In the genomic region with DNA sequence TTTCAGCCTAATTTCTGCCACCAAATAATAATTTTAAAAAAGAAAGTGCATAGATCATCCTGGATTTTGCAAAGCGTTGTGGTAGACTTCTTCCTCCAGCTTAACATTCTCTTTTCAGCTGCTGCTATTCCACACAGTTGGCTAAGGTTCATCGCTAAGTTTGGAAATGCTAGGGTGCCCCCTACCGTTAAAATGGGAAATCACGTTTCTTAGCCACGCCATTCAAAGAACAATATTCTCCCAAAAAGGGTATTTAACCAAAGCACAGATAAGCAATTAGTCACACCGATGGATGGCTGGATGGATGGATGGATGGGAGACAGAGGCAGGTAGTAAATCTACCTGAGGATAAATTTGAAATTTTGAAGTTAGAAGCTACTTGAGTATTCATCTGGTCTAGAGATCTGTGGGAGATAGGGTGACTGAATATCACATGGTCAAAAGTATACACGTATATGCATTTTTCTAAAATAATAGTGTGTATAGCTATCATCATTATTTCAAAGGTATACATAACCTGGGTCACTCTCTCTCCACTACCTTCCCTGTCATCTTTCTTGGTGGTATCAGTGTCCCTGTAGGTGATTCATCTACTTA, we compare ENCODE assay signal across 8 cellular contexts.
DNase-seq lines count a peak whose midpoint lies in the region; ATAC-seq and TF ChIP-seq lines count a peak whose summit lies in the region.

No MANE protein-coding gene starts in this region.

- DNase-seq in Right ventricle myocardium superior (no peak), cardiac septum (ENCODE audit: low spot score) (no peak), HAP-1 (ENCODE audit: low spot score in 2 of 2) (peak; percentile 50 to 70), LNCaP clone FGC (ENCODE audit: low read depth) (peak; percentile 49), SKM-1 (lab: John Stamatoyannopoulos, UW; ENCODE audit: unreplicated experiment) (peak; percentile 50), left lobe of liver (ENCODE audit: low spot score) (no peak)
- DNase-seq in central memory CD4-positive, alpha-beta T cell, result peak; percentile 10

- TF ChIP-seq CTCF in LNCaP clone FGC (IDR thresholded peaks at IDR 0.05; ENCODE audit: control insufficient read depth, extremely low read depth, insufficient read depth), result peak; percentile 88

- H3K4me3 Mint-ChIP-seq in stimulated activated memory B cell treated with anti-CD40 and anti-IgM and Interleukin-4, amounts not matched to agents 10 μg/mL and 1 μg/mL and 100 μg/mL, for 72 hours, result no peak overlapping the region

- H3K36me3 Mint-ChIP-seq in stimulated activated memory B cell treated with anti-CD40 and anti-IgM and Interleukin-4, amounts not matched to agents 10 μg/mL and 1 μg/mL and 100 μg/mL, for 72 hours, result no peaks in the 10 kb centered on the region

- H3K36me3 ChIP-seq in HAP-1 (replicated peaks), result no peaks in the 10 kb centered on the region

- no peaks in the 10 kb centered on the region for H3K4me1 ChIP-seq in HAP-1

- H3K9me3 Mint-ChIP-seq in stimulated activated memory B cell treated with anti-CD40 and anti-IgM and Interleukin-4, amounts not matched to agents 10 μg/mL and 1 μg/mL and 100 μg/mL, for 72 hours, result no peaks in the 10 kb centered on the region

- H3K9me3 ChIP-seq in HAP-1, result no peaks in the 10 kb centered on the region

- peak; percentile 60 for ATAC-seq in Right ventricle myocardium superior (ENCODE audit: poor library complexity)
- ATAC-seq in left lobe of liver, result peak; percentile 96
- peak; percentile 71 for ATAC-seq in stimulated activated memory B cell treated with anti-CD40 and anti-IgM and Interleukin-4, amounts not matched to agents 10 μg/mL and 1 μg/mL and 100 μg/mL, for 72 hours

- in situ Hi-C loops in HAP-1 (cut with MboI; ENCODE audit: low sequenced_read_pairs), result loop anchor here (25.0 kb wide), 2 partner anchors 530 to 805 kb away; no protein-coding TSS in a partner anchor

- peaks cover 27% of the 10 kb centered on the region for H3K27me3 Mint-ChIP-seq in stimulated activated memory B cell treated with anti-CD40 and anti-IgM and Interleukin-4, amounts not matched to agents 10 μg/mL and 1 μg/mL and 100 μg/mL, for 72 hours

- 0 out of 2 replicates have a peak, but pooled peaks cover 4% of the 10 kb centered on the region for H3K27me3 ChIP-seq in HAP-1 (ENCODE audit: low read depth)

- H3K4me1 Mint-ChIP-seq in stimulated activated memory B cell treated with anti-CD40 and anti-IgM and Interleukin-4, amounts not matched to agents 10 μg/mL and 1 μg/mL and 100 μg/mL, for 72 hours, result peaks cover 5% of the 10 kb centered on the region

- no peak overlapping the region for H3K27ac Mint-ChIP-seq in stimulated activated memory B cell treated with anti-CD40 and anti-IgM and Interleukin-4, amounts not matched to agents 10 μg/mL and 1 μg/mL and 100 μg/mL, for 72 hours

- H3K4me3 ChIP-seq in HAP-1 (no peak overlapping the region), LNCaP clone FGC (ENCODE audit: low read depth, low read length) (no peak overlapping the region)

- intact Hi-C loops in Right ventricle myocardium superior (cut with DNase I), result no loop called here
- intact Hi-C loops in cardiac septum (cut with DNase I), result loop anchor here (5.0 kb wide), 2 partner anchors 520 to 800 kb away; no protein-coding TSS in a partner anchor

Comparison
In these comparisons a context has a peak if more than half of its experiments do, and no peak if none do; other contexts are left out.
1. DNase-seq: peak in HAP-1 (2 of 2), LNCaP clone FGC (single experiment), SKM-1 (single experiment) and central memory CD4-positive, alpha-beta T cell (single experiment); none in Right ventricle myocardium superior (single experiment), cardiac septum (single experiment) and left lobe of liver (single experiment).
2. Peak in every context shown above with its lines, with median percentiles within 50 percentile points of each other: ATAC-seq.